Comparison of ENCODE assay signal across 16 cellular contexts in the genomic region with DNA sequence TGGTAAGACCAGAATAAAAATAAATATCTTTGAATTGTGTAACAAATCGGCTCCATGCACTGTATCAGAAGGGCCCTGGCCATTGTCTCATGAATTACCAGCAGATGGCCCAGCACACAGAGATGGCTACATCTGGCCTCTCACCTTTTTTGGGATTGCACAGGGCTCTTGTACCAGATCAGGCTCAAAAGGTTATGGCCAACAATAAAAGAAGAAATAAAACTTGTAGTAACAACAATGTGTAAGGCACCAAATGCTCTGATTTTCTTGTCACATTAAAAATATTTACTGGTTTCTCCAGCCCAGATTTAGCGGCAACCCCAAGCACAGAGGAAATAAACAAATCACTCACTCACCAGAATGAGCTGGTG. TPM values are rescaled to one million over a fixed set of nuclear protein-coding genes. Genes with fewer than 3 reads are reported as not detected.
DNase-seq lines count a peak whose midpoint lies in the region; ATAC-seq and TF ChIP-seq lines count a peak whose summit lies in the region.
"Had no signal": no experiment of that assay in that cellular context is flagged by ENCODE, and none has a peak within 500 bp of the region (broad histone marks: within the 10 kb centered on the region; RNA-seq: fewer than 3 reads in every experiment).

No MANE protein-coding gene starts in this region.

- CTCF ChIA-PET in activated naive CD4-positive, alpha-beta T cell treated with anti-CD3 and anti-CD28 coated beads, Interleukin-2, amount 10 ng/mL, durations not matched to agents 7 days and 5 days (lab: Charles Lee): interaction anchor here (1.4 to 8.7 kb wide), 2 partner anchors 669 to 688 kb away, joined by 4 to 97 read pairs; no protein-coding TSS in a partner anchor

- no peaks in the 10 kb centered on the region for H3K36me3 Mint-ChIP-seq in activated naive CD4-positive, alpha-beta T cell treated with anti-CD3 and anti-CD28 coated beads, Interleukin-2, amount 10 ng/mL, durations not matched to agents 7 days and 5 days

- H2BK120ac ChIP-seq in mesendoderm (ENCODE audit: low read depth, low read length): no peak overlapping the region

- H3K56ac ChIP-seq in mesendoderm (ENCODE audit: low read length): no peak overlapping the region

- H2AK5ac ChIP-seq in mesendoderm (ENCODE audit: low read length): no peak overlapping the region

- ATAC-seq in left colon: no peak
- ATAC-seq: PC-3 had no signal

- no peak overlapping the region for H3K4me2 ChIP-seq in mesendoderm (ENCODE audit: low read length)
- H3K4me2 ChIP-seq: BLaER1 treated with 17β-estradiol and CSF1 and Interleukin-3, amounts not matched to agents 10 nM and 100 nM had no signal

- no peak overlapping the region for H3K4me3 Mint-ChIP-seq in activated naive CD4-positive, alpha-beta T cell treated with anti-CD3 and anti-CD28 coated beads, Interleukin-2, amount 10 ng/mL, durations not matched to agents 7 days and 5 days
- H3K4me3 Mint-ChIP-seq: HFFc6 had no signal

- peak overlapping the region; percentile 39 for H2BK15ac ChIP-seq in mesendoderm (replicated peaks; ENCODE audit: low read depth)

- in situ Hi-C loops in brain microvascular endothelial cell (cut with HindIII; ENCODE audit: low pct_ligation_motif_present, low sequenced_read_pairs): no loop called here

- H3K36me3 ChIP-seq in brain microvascular endothelial cell (replicated peaks): no peaks in the 10 kb centered on the region
- H3K36me3 ChIP-seq in mesendoderm (ENCODE audit: control insufficient read depth, insufficient read depth, low read length): no peaks in the 10 kb centered on the region
- H3K36me3 ChIP-seq: BLaER1 treated with 17β-estradiol and CSF1 and Interleukin-3, amounts not matched to agents 10 nM and 100 nM had no signal

- H3K9me3 Mint-ChIP-seq in activated naive CD4-positive, alpha-beta T cell treated with anti-CD3 and anti-CD28 coated beads, Interleukin-2, amount 10 ng/mL, durations not matched to agents 7 days and 5 days: no peaks in the 10 kb centered on the region
- H3K9me3 Mint-ChIP-seq: HFFc6 had no signal

- H3K4me1 ChIP-seq in mesendoderm (ENCODE audit: control insufficient read depth, low read depth, low read length): peaks cover 8% of the 10 kb centered on the region

- H3K18ac ChIP-seq in mesendoderm (ENCODE audit: low read length): no peak overlapping the region

- H4K5ac ChIP-seq in mesendoderm (ENCODE audit: low read length): no peak overlapping the region

- no CpG with 5 or more reads among the region's 2 CpGs for WGBS in mesendoderm (ENCODE audit: extremely low coverage, insufficient coverage, low lambda C conversion rate)

- H3K4ac ChIP-seq in mesendoderm (ENCODE audit: low read depth, low read length): no peak overlapping the region

- intact Hi-C loops in left colon (cut with DNase I, micrococcal nuclease): loop anchor here (5.0 to 10.0 kb wide), 2 partner anchors 306 to 488 kb away; a partner anchor contains a TSS

- H3K27ac ChIP-seq in brain microvascular endothelial cell: no peak overlapping the region
- H3K27ac ChIP-seq in mesendoderm (ENCODE audit: low read depth, low read length): no peak overlapping the region
- H3K27ac ChIP-seq: BLaER1 treated with 17β-estradiol and CSF1 and Interleukin-3, amounts not matched to agents 10 nM and 100 nM; RWPE1 had no signal

- H3K79me2 ChIP-seq in mesendoderm (ENCODE audit: control insufficient read depth, insufficient read depth, low read length): no peaks in the 10 kb centered on the region

- DNase-seq in NCI-H82 (lab: John Stamatoyannopoulos, UW) (peak; percentile 47), NCI-H82 treated with DMSO at 0.1 percent for 48 hours (lab: John Stamatoyannopoulos, UW; ENCODE audit: unreplicated experiment) (no peak), NCI-H1694 treated with DMSO at 0.1 percent for 48 hours (lab: John Stamatoyannopoulos, UW) (peak; percentile 96), brain microvascular endothelial cell (no peak), mesendoderm (no peak), left colon (no peak)
- no peak for DNase-seq in activated naive CD4-positive, alpha-beta T cell treated with anti-CD3 and anti-CD28 coated beads, Interleukin-2, amount 10 ng/mL, durations not matched to agents 7 days and 5 days
- DNase-seq in stimulated activated naive CD4-positive, alpha-beta T cell treated with Interleukin-2 at 50 U/mL for 16 hours (lab: John Stamatoyannopoulos, UW): no peak
- DNase-seq: HFFc6, Karpas-422, NCI-H1105 treated with DMSO at 0.1 percent for 48 hours, NCI-H187 treated with DMSO at 0.1 percent for 48 hours, NCI-H510A, PC-3 had no signal

- H3K4me3 ChIP-seq in brain microvascular endothelial cell (ENCODE audit: low read depth, low read length) (no peak overlapping the region), mesendoderm (ENCODE audit: low read length) (no peak overlapping the region)
- H3K4me3 ChIP-seq: BLaER1 treated with 17β-estradiol and CSF1 and Interleukin-3, amounts not matched to agents 10 nM and 100 nM had no signal

- no peak overlapping the region for H3K23ac ChIP-seq in mesendoderm (ENCODE audit: low read length)

- H3K79me1 ChIP-seq in mesendoderm (ENCODE audit: low read length): no peaks in the 10 kb centered on the region

- TF ChIP-seq CTCF in brain microvascular endothelial cell (IDR thresholded peaks at IDR 0.05; ENCODE audit: low read depth, low read length, missing control alignments): peak; percentile 21

- H3K9ac ChIP-seq in mesendoderm (ENCODE audit: low read length): no peak overlapping the region
- H3K9ac ChIP-seq: BLaER1 treated with 17β-estradiol and CSF1 and Interleukin-3, amounts not matched to agents 10 nM and 100 nM had no signal

- no peak overlapping the region for H4K8ac ChIP-seq in mesendoderm (ENCODE audit: low read depth, low read length)

- no peak overlapping the region for H3K27ac Mint-ChIP-seq in activated naive CD4-positive, alpha-beta T cell treated with anti-CD3 and anti-CD28 coated beads, Interleukin-2, amount 10 ng/mL, durations not matched to agents 7 days and 5 days
- H3K27ac Mint-ChIP-seq: HFFc6 had no signal

- peaks cover 2% of the 10 kb centered on the region for H3K27me3 Mint-ChIP-seq in activated naive CD4-positive, alpha-beta T cell treated with anti-CD3 and anti-CD28 coated beads, Interleukin-2, amount 10 ng/mL, durations not matched to agents 7 days and 5 days

- H3K4me1 Mint-ChIP-seq in activated naive CD4-positive, alpha-beta T cell treated with anti-CD3 and anti-CD28 coated beads, Interleukin-2, amount 10 ng/mL, durations not matched to agents 7 days and 5 days: peaks cover 23% of the 10 kb centered on the region

- H3K27me3 ChIP-seq in brain microvascular endothelial cell (replicated peaks) (no peaks in the 10 kb centered on the region), mesendoderm (ENCODE audit: insufficient read depth, low read length, poor library complexity) (no peaks in the 10 kb centered on the region)
- H3K27me3 ChIP-seq: BLaER1 treated with 17β-estradiol and CSF1 and Interleukin-3, amounts not matched to agents 10 nM and 100 nM had no signal

- no peak overlapping the region for H2BK5ac ChIP-seq in mesendoderm (ENCODE audit: low read length)

RNA-seq across cellular contexts. Expression of a gene that starts 59.1 kb away (rescaled TPM):
- 42.3 TPM for polyA plus RNA-seq in mesendoderm (2013, experiment 1 of 2)
- polyA plus RNA-seq in mesendoderm (2013, experiment 2 of 2): 46.2 TPM
- total RNA-seq in left colon: 10 to 100 TPM; 42.9 to 51.7 TPM

Comparison
In these comparisons a context has a peak if more than half of its experiments do, and no peak if none do; other contexts are left out.
1. DNase-seq: peak in NCI-H82 (single experiment) and NCI-H1694 treated with DMSO at 0.1 percent for 48 hours (single experiment); none in NCI-H82 treated with DMSO at 0.1 percent for 48 hours (single experiment), brain microvascular endothelial cell (single experiment), mesendoderm (single experiment), left colon (0 of 2), activated naive CD4-positive, alpha-beta T cell treated with anti-CD3 and anti-CD28 coated beads, Interleukin-2, amount 10 ng/mL, durations not matched to agents 7 days and 5 days (single experiment) and stimulated activated naive CD4-positive, alpha-beta T cell treated with Interleukin-2 at 50 U/mL for 16 hours (single experiment).